ENCODE assay signal across 22 cellular contexts in the genomic region with DNA sequence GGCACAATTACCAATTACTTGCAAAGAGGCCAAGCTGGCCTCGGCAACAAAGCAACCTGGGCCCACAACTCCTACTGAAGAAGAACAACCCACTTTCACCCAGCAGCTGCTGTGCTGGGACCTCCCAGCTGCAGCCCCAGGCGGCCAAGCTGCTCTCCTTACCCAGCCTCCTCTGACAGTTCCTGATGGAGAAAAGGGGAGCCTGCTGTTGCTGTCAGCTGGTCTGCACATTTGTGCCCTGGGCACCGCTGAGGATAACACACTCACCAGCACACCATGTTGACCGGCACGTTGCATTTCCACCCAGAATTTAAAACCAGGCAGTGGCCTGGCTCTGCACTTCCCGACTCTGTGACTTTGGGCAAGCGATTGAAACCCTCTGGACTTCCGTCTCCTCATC. TPM values are rescaled to one million over a fixed set of nuclear protein-coding genes. Genes with fewer than 3 reads are reported as not detected.
DNase-seq lines count a peak whose midpoint lies in the region; ATAC-seq, FAIRE-seq and TF ChIP-seq lines count a peak whose summit lies in the region.
"Had no signal": no experiment of that assay in that cellular context is flagged by ENCODE, and none has a peak within 500 bp of the region (broad histone marks: within the 10 kb centered on the region; RNA-seq: fewer than 3 reads in every experiment).

No MANE protein-coding gene starts in this region.

- H3K9me3 ChIP-seq in Caco-2 = no peaks in the 10 kb centered on the region
- H3K9me3 ChIP-seq in H9 (ENCODE audit: control insufficient read depth, low read depth, low read length) = no peaks in the 10 kb centered on the region
- no peaks in the 10 kb centered on the region for H3K9me3 ChIP-seq in K562 (replicated peaks; ENCODE audit: control insufficient read depth, insufficient read depth, low read depth, low read length)
- H3K9me3 ChIP-seq: A549, HAP-1, MG63 had no signal

- no peak overlapping the region for H2BK12ac ChIP-seq in H9 (ENCODE audit: insufficient read length, low read depth, low read length)

- H3K14ac ChIP-seq in H9 (ENCODE audit: insufficient read depth, low read length) = no peak overlapping the region

- no peak overlapping the region for H4K5ac ChIP-seq in H9 (ENCODE audit: insufficient read length, low read depth, low read length)

- H3K4me3 ChIP-seq in Caco-2 (ENCODE audit: low read depth, low read length) = no peak overlapping the region
- H3K4me3 ChIP-seq in K562 = no peak overlapping the region
- H3K4me3 ChIP-seq: A549, HAP-1, MG63 had no signal

- H4K91ac ChIP-seq in H9 (ENCODE audit: insufficient read length, low read depth, low read length) = no peak overlapping the region

- H3K79me2 ChIP-seq in H9 (ENCODE audit: insufficient read depth, low read length) = no peaks in the 10 kb centered on the region
- H3K79me2 ChIP-seq in K562 (ENCODE audit: control insufficient read depth, insufficient read depth, low read length) = no peaks in the 10 kb centered on the region

- no peak overlapping the region for H2BK20ac ChIP-seq in H9 (ENCODE audit: low read depth, low read length, poor library complexity, severe bottlenecking)

- POLR2A ChIA-PET in Caco-2 (lab: Charles Lee) = no interaction called here
- POLR2A ChIA-PET in K562 (lab: Yijun Ruan, JAX) = interaction anchor here (0.6 kb wide), 1 partner anchor 71 kb away, joined by 4 read pairs; no protein-coding TSS in a partner anchor

- H3K27me3 ChIP-seq in Caco-2 (replicated peaks; ENCODE audit: control insufficient read depth, insufficient read depth, low read length) (no peaks in the 10 kb centered on the region), H9 (ENCODE audit: insufficient read depth, low read length) (no peaks in the 10 kb centered on the region), K562 (ENCODE audit: control insufficient read depth in 2 of 2, insufficient read depth in 2 of 2, low read length in 2 of 2) (peaks cover 3 to 41% of the 10 kb centered on the region in 2 experiments; a peak in 3 of 5 replicates)
- H3K27me3 ChIP-seq: MG63 had no signal

- H3K4me1 Mint-ChIP-seq in Caco-2 (ENCODE audit: low read depth, unreplicated experiment) = no peaks in the 10 kb centered on the region
- peaks cover 7 to 11% of the 10 kb centered on the region in 2 experiments for H3K4me1 Mint-ChIP-seq in H9

- H3K9me3 Mint-ChIP-seq in Caco-2 (ENCODE audit: unreplicated experiment) (no peaks in the 10 kb centered on the region), H9 (no peaks in the 10 kb centered on the region; a peak in 1 of 5 replicates)

- H2BK120ac ChIP-seq in H9 (ENCODE audit: low read depth, low read length, poor library complexity, severe bottlenecking) = no peak overlapping the region

- no peak for TF ChIP-seq EP300 in K562 (IDR thresholded peaks at IDR 0.05; ENCODE audit: low read length)

- H4K20me1 ChIP-seq in H9 (ENCODE audit: control insufficient read depth, insufficient read depth, insufficient read length) (no peaks in the 10 kb centered on the region), K562 (replicated peaks; ENCODE audit: control insufficient read depth, insufficient read depth, low read length) (no peaks in the 10 kb centered on the region)

- H3K23ac ChIP-seq in H9 (ENCODE audit: insufficient read length, low read depth, low read length) = no peak overlapping the region

- intact Hi-C loops in Caco-2 (cut with micrococcal nuclease; ENCODE audit: unreplicated experiment) (no loop called here), K562 (cut with micrococcal nuclease) (no loop called here)

- WGBS in H9 (ENCODE audit: extremely low coverage, insufficient read length, low lambda C conversion rate) = no CpG with 5 or more reads among the region's 8 CpGs
- WGBS in K562 (ENCODE audit: insufficient coverage, low coverage, missing lambda C conversion rate) = 6% methylated on average over 8 of the region's 8 CpGs

- no peaks in the 10 kb centered on the region for H3K27me3 Mint-ChIP-seq in Caco-2 (ENCODE audit: insufficient read depth, unreplicated experiment)
- H3K27me3 Mint-ChIP-seq in H9 (ENCODE audit: low read depth) = peaks cover 2% of the 10 kb centered on the region; the same call in 1 of the 2 replicates

- H4K8ac ChIP-seq in H9 (replicated peaks; ENCODE audit: insufficient read length, low read depth, low read length) = no peak overlapping the region

- no peak overlapping the region for H3K4ac ChIP-seq in H9 (ENCODE audit: low read depth, low read length)

- no peak overlapping the region for H2AK5ac ChIP-seq in H9 (ENCODE audit: insufficient read length, low read length)

- in situ Hi-C loops in K562 (cut with MboI) = no loop called here

- no TSS peak for BruUV-seq in Caco-2 (replicated peaks; lab: Mats Ljungman, UMichigan)
- BruUV-seq in K562 (replicated peaks; lab: Mats Ljungman, UMichigan) = no TSS peak

- TF ChIP-seq POLR2A in K562 (conservative IDR thresholded peaks at IDR 0.05) = no peak

- CTCF ChIA-PET in Caco-2 (lab: Charles Lee) = no interaction called here
- CTCF ChIA-PET in K562 (lab: Yijun Ruan, JAX; ENCODE audit: low intra/inter-chr PET ratio) = no interaction called here

- no peak overlapping the region for H3K27ac ChIP-seq in H9 (ENCODE audit: insufficient read length, low read depth, low read length)
- no peak overlapping the region for H3K27ac ChIP-seq in K562 (ENCODE audit: extremely low read depth, low read depth, low read length)
- H3K27ac ChIP-seq: A549 had no signal

- no peak overlapping the region for H2BK15ac ChIP-seq in H9 (ENCODE audit: low read depth, low read length)

- no peaks in the 10 kb centered on the region for H3K79me1 ChIP-seq in H9 (ENCODE audit: insufficient read depth, low read depth, low read length, poor library complexity, severe bottlenecking)

- no peak overlapping the region for H3K56ac ChIP-seq in H9 (ENCODE audit: insufficient read length, low read depth, low read length)

- H3K36me3 Mint-ChIP-seq in Caco-2 (ENCODE audit: insufficient read depth, unreplicated experiment) (no peaks in the 10 kb centered on the region), H9 (ENCODE audit: insufficient read depth in 1 of 3, low read depth in 3 of 3) (peaks cover 0 to 6% (median 2%) of the 10 kb centered on the region in 3 experiments; a peak in 3 of 7 replicates)

- no peaks in the 10 kb centered on the region for H3K23me2 ChIP-seq in H9 (ENCODE audit: insufficient read length, low read depth, low read length, poor library complexity, severe bottlenecking)

- no peaks in the 10 kb centered on the region for H3K9me1 ChIP-seq in K562 (ENCODE audit: control insufficient read depth, insufficient read depth, low read length)

- DNase-seq in Caco-2 = no peak
- DNase-seq in H9 = no peak
- no peak for DNase-seq in K562 (ENCODE audit: extremely low read depth in 1 of 4, low spot score in 3 of 4)
- peak; percentile 24 for DNase-seq in left lobe of liver (ENCODE audit: low spot score)
- no peak for DNase-seq in NCI-H82 treated with DMSO at 0.1 percent for 48 hours (lab: John Stamatoyannopoulos, UW; ENCODE audit: unreplicated experiment)
- DNase-seq in NCI-H2196 treated with DMSO at 0.1 percent for 48 hours (lab: John Stamatoyannopoulos, UW; ENCODE audit: unreplicated experiment) = no peak
- DNase-seq in stimulated activated CD4-positive, alpha-beta T cell treated with anti-CD3 and anti-CD28 coated beads, Interleukin-15, amount 100 ng/mL, for 24 hours = no peak
- DNase-seq: Calu3; CD4-positive, alpha-beta T cell; IMR-90; Kasumi-1; MG63; NCI-H1048; NCI-H1436; NCI-H2107; NCI-H2227 treated with DMSO at 0.1 percent for 48 hours; NCI-H524 had no signal

- FAIRE-seq in K562 (lab: Jason Lieb, UNC) = no peak
- FAIRE-seq: A549, HTR-8/SVneo had no signal

- H3K4me1 ChIP-seq in Caco-2 = peaks cover 12% of the 10 kb centered on the region; the same call in 1 of the 2 replicates
- H3K4me1 ChIP-seq in H9 (ENCODE audit: insufficient read depth, low read length) = no peaks in the 10 kb centered on the region
- no peaks in the 10 kb centered on the region for H3K4me1 ChIP-seq in K562 (replicated peaks in 1 of 2; ENCODE audit: control insufficient read depth in 2 of 2, insufficient read depth in 2 of 2, low read length in 2 of 2)
- H3K4me1 ChIP-seq: A549, HAP-1 had no signal

- H3K9ac ChIP-seq in H9 (ENCODE audit: extremely low read depth, insufficient read length, low read length) (no peak overlapping the region), K562 (ENCODE audit: insufficient read depth in 1 of 2, low read depth in 2 of 2, low read length in 2 of 2) (peak overlapping the region in 1 of 2 experiments; percentile 17; a peak in 1 of 4 replicates)

- H3K4me3 Mint-ChIP-seq in Caco-2 (ENCODE audit: unreplicated experiment) (peak overlapping the region; percentile 12), H9 (no peak overlapping the region)
- H3K4me3 Mint-ChIP-seq: CD4-positive, alpha-beta T cell had no signal

- no peak overlapping the region for H3K27ac Mint-ChIP-seq in Caco-2 (ENCODE audit: unreplicated experiment)
- H3K27ac Mint-ChIP-seq in H9 = no peak overlapping the region
- H3K27ac Mint-ChIP-seq: CD4-positive, alpha-beta T cell had no signal

- ATAC-seq in K562 = peak; percentile 25; the same call in 1 of the 3 replicates
- no peak for ATAC-seq in left lobe of liver
- ATAC-seq in HG02763 (IDR thresholded peaks at IDR 0.05; ENCODE audit: unreplicated experiment) = no peak
- ATAC-seq: A549 had no signal

- H3T11ph ChIP-seq in H9 (ENCODE audit: low read length) = no peak overlapping the region

- no peak overlapping the region for H2BK5ac ChIP-seq in H9 (ENCODE audit: insufficient read length, low read length)

- H3K4me2 ChIP-seq in H9 (ENCODE audit: insufficient read depth, insufficient read length, low read length) (no peak overlapping the region), K562 (ENCODE audit: insufficient read depth, low read length) (peak overlapping the region; percentile 29; the same call in 1 of the 2 replicates)
- H3K4me2 ChIP-seq: A549 had no signal

- no peak for TF ChIP-seq RAD21 in K562 (CRISPR knock-in tag; conservative IDR thresholded peaks at IDR 0.05 in 1 of 2, IDR thresholded peaks at IDR 0.05 in 1 of 2)

- no peaks in the 10 kb centered on the region for H3K36me3 ChIP-seq in Caco-2 (ENCODE audit: control insufficient read depth, insufficient read depth, low read length)
- no peaks in the 10 kb centered on the region for H3K36me3 ChIP-seq in K562 (ENCODE audit: control insufficient read depth, insufficient read depth, low read length)
- H3K36me3 ChIP-seq: HAP-1, MG63 had no signal

- H3K18ac ChIP-seq in H9 (ENCODE audit: insufficient read length, low read depth, low read length) = peak overlapping the region; percentile 39

- H2AFZ ChIP-seq in H9 (ENCODE audit: low read length) (no peak overlapping the region), K562 (ENCODE audit: low read depth, low read length) (peak overlapping the region; percentile 62; the same call in 1 of the 2 replicates)

- TF ChIP-seq CTCF in Caco-2 (IDR thresholded peaks at IDR 0.05; ENCODE audit: insufficient read depth in 1 of 2, low read depth in 1 of 2, low read length in 1 of 2, severe bottlenecking in 1 of 2, unreplicated experiment in 1 of 2) = no peak
- no peak for TF ChIP-seq CTCF in H9 (conservative IDR thresholded peaks at IDR 0.05)
- no peak for TF ChIP-seq CTCF in K562 (IDR thresholded peaks at IDR 0.05 in 2 of 3, conservative IDR thresholded peaks at IDR 0.05 in 1 of 3; ENCODE audit: insufficient read depth in 2 of 3, low read depth in 1 of 3, low read length in 3 of 3)

RNA-seq across cellular contexts. Expression of gene SSUH2, which starts 33.6 kb away (rescaled TPM):
- 7.6 and 9.4 TPM in 2 replicates for total RNA-seq in Caco-2 (2022)
- total RNA-seq in H9 (2021) = 0.61 and 0.64 TPM in 2 replicates
- 0.46 TPM in 1 of 2 replicates, not detected in the other for total RNA-seq in K562 (2011; cell fraction: chromatin; rRNA removed; ENCODE audit: low replicate concordance)
- 0.17 and 0.26 TPM in 2 replicates for total RNA-seq in K562 (2011; cell fraction: nucleolus; rRNA removed)
- total RNA-seq in K562 (2011; cell fraction: nucleoplasm; rRNA removed) = not detected in 2 replicates
- total RNA-seq in K562 (2014; rRNA removed) = not detected in 2 replicates
- total RNA-seq in K562 (2014; rRNA removed; fragmentation: Illumina TruSeq; extraction: Trizol) = not detected in 2 replicates
- total RNA-seq in K562 (2015; rRNA removed; fragmentation: Illumina TruSeq; extraction: Trizol) = 0.15 TPM in 1 of 2 replicates, not detected in the other
- not detected in 2 replicates for total RNA-seq in K562 (2021)
- 0.15 and 0.17 TPM in 2 replicates for polyA plus RNA-seq in K562 (2011; rRNA removed)
- 0.12 TPM in 1 of 2 replicates, not detected in the other for polyA plus RNA-seq in K562 (2011; cell fraction: cytosol; rRNA removed)
- polyA plus RNA-seq in K562 (2011; cell fraction: nucleus; rRNA removed) = 0.55 and 0.69 TPM in 2 replicates
- 0.30 TPM in 1 of 2 replicates, not detected in the other for polyA plus RNA-seq in K562 (2012)
- polyA plus RNA-seq in K562 (2014; fragmentation: Illumina TruSeq; extraction: Trizol) = 0.04 TPM in 1 of 2 replicates, not detected in the other
- polyA plus RNA-seq in K562 (2014; fragmentation: Nextera tagmentation; extraction: Ambion mirVana) = under 1 TPM in 1 of 2 experiments, not detected in 1; 0.04 TPM
- polyA plus RNA-seq in K562 (2014; rRNA removed) = not detected in 2 replicates
- not detected in 2 replicates for polyA minus RNA-seq in K562 (2011; rRNA and poly(A)+ RNA removed)
- polyA minus RNA-seq in K562 (2011; cell fraction: cytosol; rRNA and poly(A)+ RNA removed) = not detected in 2 replicates
- polyA minus RNA-seq in K562 (2011; cell fraction: nucleus; rRNA and poly(A)+ RNA removed) = 0.22 TPM in 1 of 2 replicates, not detected in the other
- total RNA-seq in left lobe of liver = not detected
- total RNA-seq: Calu3; CD4-positive, alpha-beta T cell; IMR-90; SK-MEL-5 had no signal
